ENCODE assay signal across 8 cellular contexts in the genomic region with DNA sequence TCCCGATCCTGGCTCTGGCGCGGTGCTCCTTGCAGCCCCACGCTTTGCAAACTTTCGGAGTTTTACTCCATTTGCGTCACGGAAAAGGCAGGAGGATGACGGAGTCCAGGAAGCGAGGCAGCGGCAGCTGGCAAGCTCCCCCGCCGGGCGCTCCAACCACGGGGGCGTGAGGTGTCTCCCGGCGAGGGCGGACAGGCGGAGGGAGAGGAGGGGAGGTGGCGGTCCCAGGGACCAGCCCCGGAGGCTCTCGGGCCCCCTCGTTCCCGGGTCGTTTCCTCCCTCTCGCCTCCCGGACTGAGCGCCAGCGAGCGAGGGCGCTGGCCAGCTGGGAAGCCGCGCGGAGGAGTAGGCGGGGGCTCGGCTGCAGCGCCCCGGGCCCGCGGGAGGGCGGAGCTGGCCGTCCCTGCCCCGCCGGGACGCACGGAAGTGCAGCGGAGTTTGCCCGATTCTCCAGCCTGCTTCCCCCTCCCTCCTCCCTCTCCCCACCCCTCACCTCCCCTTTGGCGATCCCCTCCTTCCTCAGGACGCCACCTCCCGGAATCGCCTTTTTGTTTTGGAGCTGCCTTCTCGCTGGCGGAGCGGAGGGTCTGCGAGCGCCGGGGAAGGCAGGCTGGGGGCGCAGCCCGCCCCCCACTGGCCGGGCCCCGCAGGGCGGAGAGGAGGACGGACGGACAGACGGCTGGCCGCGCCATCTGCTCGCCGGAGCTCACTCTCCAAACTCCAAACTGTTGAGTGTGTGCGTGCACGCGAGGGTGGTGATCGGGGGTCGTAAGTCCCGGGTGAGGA. TPM values are rescaled to one million over a fixed set of nuclear protein-coding genes. Genes with fewer than 3 reads are reported as not detected.
DNase-seq lines count a peak whose midpoint lies in the region; ATAC-seq, FAIRE-seq and TF ChIP-seq lines count a peak whose summit lies in the region.

A gene with protein sequence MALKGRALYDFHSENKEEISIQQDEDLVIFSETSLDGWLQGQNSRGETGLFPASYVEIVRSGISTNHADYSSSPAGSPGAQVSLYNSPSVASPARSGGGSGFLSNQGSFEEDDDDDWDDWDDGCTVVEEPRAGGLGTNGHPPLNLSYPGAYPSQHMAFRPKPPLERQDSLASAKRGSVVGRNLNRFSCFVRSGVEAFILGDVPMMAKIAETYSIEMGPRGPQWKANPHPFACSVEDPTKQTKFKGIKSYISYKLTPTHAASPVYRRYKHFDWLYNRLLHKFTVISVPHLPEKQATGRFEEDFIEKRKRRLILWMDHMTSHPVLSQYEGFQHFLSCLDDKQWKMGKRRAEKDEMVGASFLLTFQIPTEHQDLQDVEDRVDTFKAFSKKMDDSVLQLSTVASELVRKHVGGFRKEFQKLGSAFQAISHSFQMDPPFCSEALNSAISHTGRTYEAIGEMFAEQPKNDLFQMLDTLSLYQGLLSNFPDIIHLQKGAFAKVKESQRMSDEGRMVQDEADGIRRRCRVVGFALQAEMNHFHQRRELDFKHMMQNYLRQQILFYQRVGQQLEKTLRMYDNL (plus strand): TSS at position 543 of the 786 bp plus-strand sequence. CDS start 1,191 bp downstream, outside the sequence.

- peak; percentile 57 for TF ChIP-seq CTCF in AG04450 (IDR thresholded peaks at IDR 0.05; ENCODE audit: low read depth, low read length)

- ATAC-seq in HG02610 (IDR thresholded peaks at IDR 0.05; ENCODE audit: unreplicated experiment) = no peak

- no peak within 1 kb of the TSS for H4K5ac ChIP-seq in mesendoderm (ENCODE audit: low read length)

- H2BK5ac ChIP-seq in mesendoderm (ENCODE audit: low read length) = peak within 1 kb of the TSS; percentile 59

- H3K79me2 ChIP-seq in mesendoderm (ENCODE audit: control insufficient read depth, insufficient read depth, low read length) = peaks cover 22% of the 10 kb centered on the region

- no peak within 1 kb of the TSS for H2BK120ac ChIP-seq in mesendoderm (ENCODE audit: low read depth, low read length)

- H3K4ac ChIP-seq in mesendoderm (ENCODE audit: low read depth, low read length) = peak within 1 kb of the TSS; percentile 8

- DNase-seq in AG04450 (ENCODE audit: low read depth, low spot score) = no peak
- DNase-seq in GM19239 (ENCODE audit: insufficient read length, low spot score) = peak; percentile 57
- peak; percentile 85 for DNase-seq in NCI-H82 (lab: John Stamatoyannopoulos, UW)
- peak; percentile 36 for DNase-seq in activated T-cell treated with anti-CD3 and anti-CD28 coated beads for 1 hour (ENCODE audit: low read depth)
- DNase-seq in epidermal melanocyte (ENCODE audit: insufficient read length, low spot score) = peak; percentile 88
- peak; percentile 95 for DNase-seq in mesendoderm
- DNase-seq in stimulated activated CD8-positive, alpha-beta memory T cell treated with anti-CD3 and anti-CD28 coated beads, Interleukin-2, amount 100 ng/mL, for 1 hour (ENCODE audit: low read depth in 2 of 2) = peak; percentile 24 to 43

- no CpG with 5 or more reads among the region's 76 CpGs for WGBS in mesendoderm (ENCODE audit: extremely low coverage, insufficient coverage, low lambda C conversion rate)

- POLR2A ChIA-PET in AG04450 (lab: Yijun Ruan, JAX) = interaction anchor here (0.6 to 2.6 kb wide), 12 partner anchors 9 to 202 kb away, joined by 3 to 31 read pairs (median 9); a partner anchor contains a TSS

- peaks cover 14% of the 10 kb centered on the region for H3K4me1 ChIP-seq in mesendoderm (ENCODE audit: control insufficient read depth, low read depth, low read length)

- peak within 1 kb of the TSS; percentile 96 for H3K9ac ChIP-seq in mesendoderm (ENCODE audit: low read length)

- peak within 1 kb of the TSS; percentile 90 for H3K4me3 ChIP-seq in AG04450 (ENCODE audit: low read depth, low read length)
- H3K4me3 ChIP-seq in mesendoderm (ENCODE audit: low read length) = peak within 1 kb of the TSS; percentile 93

- peak within 1 kb of the TSS; percentile 67 for H3K4me2 ChIP-seq in mesendoderm (ENCODE audit: low read length)

- peak within 1 kb of the TSS; percentile 82 for H3K18ac ChIP-seq in mesendoderm (ENCODE audit: low read length)

- H3K27me3 ChIP-seq in AG04450 (ENCODE audit: control insufficient read depth, insufficient read depth, low read length) (no peaks in the 10 kb centered on the region), mesendoderm (ENCODE audit: insufficient read depth, low read length, poor library complexity) (no peaks in the 10 kb centered on the region)

- no peak within 1 kb of the TSS for H2BK15ac ChIP-seq in mesendoderm (replicated peaks; ENCODE audit: low read depth)

- CTCF ChIA-PET in AG04450 (lab: Charles Lee) = interaction anchor here (0.5 to 2.4 kb wide), 13 partner anchors 9 to 267 kb away, joined by 3 to 11 read pairs (median 4); a partner anchor contains a TSS

- H3K23ac ChIP-seq in mesendoderm (ENCODE audit: low read length) = peak within 1 kb of the TSS; percentile 80

- peak within 1 kb of the TSS; percentile 98 for H3K56ac ChIP-seq in mesendoderm (ENCODE audit: low read length)

- peak; percentile 57 for FAIRE-seq in GM19239 (lab: Jason Lieb, UNC)

- no peaks in the 10 kb centered on the region; the same call in 1 of the 2 replicates for H3K9me3 ChIP-seq in AG04450 (ENCODE audit: control insufficient read depth, insufficient read depth, low read length)

- peaks cover 17% of the 10 kb centered on the region for H3K79me1 ChIP-seq in mesendoderm (ENCODE audit: low read length)

- no peaks in the 10 kb centered on the region for H3K36me3 ChIP-seq in mesendoderm (ENCODE audit: control insufficient read depth, insufficient read depth, low read length)

- H3K27ac ChIP-seq in AG04450 (ENCODE audit: low read depth, low read length) = peak within 1 kb of the TSS; percentile 95
- H3K27ac ChIP-seq in mesendoderm (ENCODE audit: low read depth, low read length) = peak within 1 kb of the TSS; percentile 89

- no peak within 1 kb of the TSS for H2AK5ac ChIP-seq in mesendoderm (ENCODE audit: low read length)

- H4K8ac ChIP-seq in mesendoderm (ENCODE audit: low read depth, low read length) = no peak within 1 kb of the TSS

RNA-seq across cellular contexts. Expression of the gene that starts here (rescaled TPM):
- polyA plus RNA-seq in AG04450 (2011; rRNA removed) = 14.2 and 17.4 TPM in 2 replicates
- 26.2 and 34.8 TPM in 2 replicates for polyA minus RNA-seq in AG04450 (2011; rRNA and poly(A)+ RNA removed)
- 10.5 TPM for polyA plus RNA-seq in mesendoderm (2013, experiment 1 of 2)
- 10.4 TPM for polyA plus RNA-seq in mesendoderm (2013, experiment 2 of 2)
